ENCODE assay signal across 14 cellular contexts in genomic region chr3:130950641-130951040, GRCh38. TPM values are rescaled to one million over a fixed set of nuclear protein-coding genes. Genes with fewer than 3 reads are reported as not detected.
DNase-seq lines count a peak whose midpoint lies in the region; ATAC-seq and TF ChIP-seq lines count a peak whose summit lies in the region.
"Had no signal": no experiment of that assay in that cellular context is flagged by ENCODE, and none has a peak within 500 bp of the region (broad histone marks: within the 10 kb centered on the region; RNA-seq: fewer than 3 reads in every experiment).

No MANE protein-coding gene starts in this region.

- no peaks in the 10 kb centered on the region for H3K27me3 ChIP-seq in HUES64 (ENCODE audit: insufficient read depth, low read length)
- H3K27me3 ChIP-seq: MG63 had no signal

- no peak overlapping the region for H3K4me3 ChIP-seq in HUES64 (ENCODE audit: low read length)
- H3K4me3 ChIP-seq in choroid plexus epithelial cell (ENCODE audit: low read depth, low read length): no peak overlapping the region
- H3K4me3 ChIP-seq: MG63 had no signal

- TF ChIP-seq CTCF in choroid plexus epithelial cell (conservative IDR thresholded peaks at IDR 0.05; ENCODE audit: low read depth, low read length): no peak

- H3K4me1 ChIP-seq in HUES64 (ENCODE audit: insufficient read depth, low read length): no peaks in the 10 kb centered on the region

- DNase-seq in AG08396 (ENCODE audit: low spot score) (peak; percentile 15), choroid plexus epithelial cell (ENCODE audit: low read depth) (peak; percentile 74), kidney tubule cell (ENCODE audit: low spot score) (peak; percentile 28), ecto neural progenitor cell (ENCODE audit: low spot score) (no peak)
- DNase-seq in effector CD4-positive, alpha-beta T cell: no peak
- DNase-seq: activated naive CD8-positive, alpha-beta T cell treated with anti-CD3 and anti-CD28 coated beads, Interleukin-2, amount 10 ng/mL, durations not matched to agents 7 days and 5 days; COR-L47; immature natural killer cell; MG63; NCI-H1694; NCI-H226 had no signal

- ATAC-seq in GM21529 (IDR thresholded peaks at IDR 0.05; ENCODE audit: unreplicated experiment) (no peak), GM21515 (IDR thresholded peaks at IDR 0.05; ENCODE audit: unreplicated experiment) (no peak)

- no peaks in the 10 kb centered on the region for H3K9me3 ChIP-seq in HUES64 (ENCODE audit: insufficient read depth, low read depth, low read length)

- no peak overlapping the region for H3K9ac ChIP-seq in HUES64 (ENCODE audit: low read depth, low read length)

- H3K36me3 ChIP-seq in HUES64 (ENCODE audit: insufficient read depth, low read length): peaks cover 85% of the 10 kb centered on the region

- H3K27ac ChIP-seq in HUES64 (ENCODE audit: low read depth, low read length): peak overlapping the region; percentile 19; the same call in 1 of the 2 replicates

RNA-seq across cellular contexts. Expression of gene ATP2C1, which starts 56.8 kb away (rescaled TPM):
- 40.7 TPM for polyA plus RNA-seq in HUES64 (2013, experiment 1 of 2)
- 45.8 TPM for polyA plus RNA-seq in HUES64 (2013, experiment 2 of 2)

Comparison
In these comparisons a context has a peak if more than half of its experiments do, and no peak if none do; other contexts are left out.
1. DNase-seq: peak in AG08396 (single experiment), choroid plexus epithelial cell (single experiment) and kidney tubule cell (single experiment); none in effector CD4-positive, alpha-beta T cell (single experiment) and ecto neural progenitor cell (single experiment).